19 cellular contexts compared by ENCODE assay signal in the genomic region with DNA sequence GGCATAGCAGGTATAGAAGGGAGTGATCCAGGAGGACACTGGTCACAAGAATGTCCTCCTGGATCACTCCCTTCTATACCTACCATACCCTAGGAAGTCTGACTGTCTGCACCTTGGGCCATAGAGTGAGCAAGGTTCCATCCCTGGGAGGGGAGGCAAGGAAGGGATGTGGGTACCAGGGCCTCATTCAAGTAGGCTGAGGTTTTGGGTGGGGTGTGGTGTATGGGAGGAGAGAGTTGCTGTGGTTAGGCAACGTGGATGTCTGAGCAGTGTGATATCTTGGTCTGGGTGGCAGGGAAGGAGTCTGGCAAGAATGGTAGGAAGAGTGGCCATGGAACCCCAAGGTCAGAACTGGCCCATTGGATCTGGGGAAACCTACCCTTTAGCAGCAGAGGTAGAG. TPM values are rescaled to one million over a fixed set of nuclear protein-coding genes. Genes with fewer than 3 reads are reported as not detected.
DNase-seq lines count a peak whose midpoint lies in the region; ATAC-seq lines count a peak whose summit lies in the region.
"Had no signal": no experiment of that assay in that cellular context is flagged by ENCODE, and none has a peak within 500 bp of the region (broad histone marks: within the 10 kb centered on the region; RNA-seq: fewer than 3 reads in every experiment).

No MANE protein-coding gene starts in this region.

- no peak overlapping the region for H3K4me3 Mint-ChIP-seq in activated CD4-positive, alpha-beta T cell treated with anti-CD3 and anti-CD28 coated beads for 36 hours
- no peak overlapping the region for H3K4me3 Mint-ChIP-seq in stimulated activated effector memory CD8-positive, alpha-beta T cell treated with anti-CD3 and anti-CD28 coated beads, Interleukin-12 subunit alpha, Interleukin-12 subunit beta, amount 100 ng/mL, for 72 hours
- H3K4me3 Mint-ChIP-seq: nephron progenitor cell had no signal

- no peaks in the 10 kb centered on the region for H3K27me3 Mint-ChIP-seq in activated CD4-positive, alpha-beta T cell treated with anti-CD3 and anti-CD28 coated beads for 36 hours

- intact Hi-C loops in activated CD4-positive, alpha-beta T cell treated with anti-CD3 and anti-CD28 coated beads for 36 hours (cut with DNase I, micrococcal nuclease) = no loop called here

- CTCF ChIA-PET in activated CD4-positive, alpha-beta T cell treated with anti-CD3 and anti-CD28 coated beads for 36 hours (lab: Charles Lee) = interaction anchor here (0.9 kb wide), 1 partner anchor 8 kb away, joined by 3 read pairs; no protein-coding TSS in a partner anchor

- peaks cover 81% of the 10 kb centered on the region for H3K4me1 Mint-ChIP-seq in activated CD4-positive, alpha-beta T cell treated with anti-CD3 and anti-CD28 coated beads for 36 hours
- H3K4me1 Mint-ChIP-seq in stimulated activated effector memory CD8-positive, alpha-beta T cell treated with anti-CD3 and anti-CD28 coated beads, Interleukin-12 subunit alpha, Interleukin-12 subunit beta, amount 100 ng/mL, for 72 hours = peaks cover 41% of the 10 kb centered on the region

- H3K9me3 Mint-ChIP-seq in activated CD4-positive, alpha-beta T cell treated with anti-CD3 and anti-CD28 coated beads for 36 hours (ENCODE audit: low read depth) = no peaks in the 10 kb centered on the region
- H3K9me3 Mint-ChIP-seq in stimulated activated effector memory CD8-positive, alpha-beta T cell treated with anti-CD3 and anti-CD28 coated beads, Interleukin-12 subunit alpha, Interleukin-12 subunit beta, amount 100 ng/mL, for 72 hours = no peaks in the 10 kb centered on the region
- H3K9me3 Mint-ChIP-seq: nephron progenitor cell had no signal

- POLR2A ChIA-PET in activated CD4-positive, alpha-beta T cell treated with anti-CD3 and anti-CD28 coated beads for 36 hours (lab: Charles Lee) = no interaction called here

- no peaks in the 10 kb centered on the region for H3K36me3 Mint-ChIP-seq in activated CD4-positive, alpha-beta T cell treated with anti-CD3 and anti-CD28 coated beads for 36 hours (ENCODE audit: low read depth)
- no peaks in the 10 kb centered on the region for H3K36me3 Mint-ChIP-seq in stimulated activated effector memory CD8-positive, alpha-beta T cell treated with anti-CD3 and anti-CD28 coated beads, Interleukin-12 subunit alpha, Interleukin-12 subunit beta, amount 100 ng/mL, for 72 hours

- peak; percentile 36 for DNase-seq in activated CD4-positive, alpha-beta T cell treated with anti-CD3 and anti-CD28 coated beads for 36 hours
- DNase-seq in activated CD4-positive, alpha-beta T cell treated with anti-CD3 and anti-CD28 coated beads, Interleukin-2, amount 50 U/mL, for 1 hour = no peak
- DNase-seq in activated effector memory CD4-positive, alpha-beta T cell treated with anti-CD3 and anti-CD28 coated beads, Interleukin-2, amount 50 U/mL, for 16 hours = peak; percentile 70
- no peak for DNase-seq in stimulated activated effector memory CD8-positive, alpha-beta T cell treated with anti-CD3 and anti-CD28 coated beads, Interleukin-12 subunit alpha, Interleukin-12 subunit beta, amount 100 ng/mL, for 72 hours (ENCODE audit: low spot score in 2 of 2)
- no peak for DNase-seq in activated gamma-delta T cell treated with Interleukin-2 at 50 U/mL for 16 hours
- DNase-seq in NCI-H774 (lab: John Stamatoyannopoulos, UW) = no peak
- DNase-seq: 8988T, COR-L47, MG63, NCI-H2107, nephron progenitor cell, OCI-M1, sigmoid colon, T-helper 9 cell had no signal

- ATAC-seq in activated CD4-positive, alpha-beta T cell treated with anti-CD3 and anti-CD28 coated beads for 36 hours = peak; percentile 83
- peak; percentile 40 for ATAC-seq in HG03460 (IDR thresholded peaks at IDR 0.05; ENCODE audit: unreplicated experiment)
- ATAC-seq in stimulated activated effector memory CD8-positive, alpha-beta T cell treated with anti-CD3 and anti-CD28 coated beads, Interleukin-12 subunit alpha, Interleukin-12 subunit beta, amount 100 ng/mL, for 72 hours = peak; percentile 80
- no peak for ATAC-seq in HG02798 (IDR thresholded peaks at IDR 0.05; ENCODE audit: poor library complexity, unreplicated experiment)
- ATAC-seq: left lobe of liver had no signal

- peak overlapping the region; percentile 69 for H3K27ac Mint-ChIP-seq in activated CD4-positive, alpha-beta T cell treated with anti-CD3 and anti-CD28 coated beads for 36 hours
- no peak overlapping the region for H3K27ac Mint-ChIP-seq in stimulated activated effector memory CD8-positive, alpha-beta T cell treated with anti-CD3 and anti-CD28 coated beads, Interleukin-12 subunit alpha, Interleukin-12 subunit beta, amount 100 ng/mL, for 72 hours

RNA-seq across cellular contexts. Expression of a gene that starts 13.2 kb away (rescaled TPM):
- total RNA-seq in activated CD4-positive, alpha-beta T cell treated with anti-CD3 and anti-CD28 coated beads for 36 hours = 10 to 100 TPM in 1 of 2 experiments, 1 to 10 TPM in 1; 7.9 to 13.2 TPM

RNA-seq across cellular contexts. Expression of a gene that starts 41.7 kb away (rescaled TPM):
- total RNA-seq in activated CD4-positive, alpha-beta T cell treated with anti-CD3 and anti-CD28 coated beads for 36 hours = not detected
- total RNA-seq: epithelial cell of proximal tubule, HT-29 had no signal

Comparison
In these comparisons a context has a peak if more than half of its experiments do, and no peak if none do; other contexts are left out.
1. DNase-seq: peak in activated CD4-positive, alpha-beta T cell treated with anti-CD3 and anti-CD28 coated beads for 36 hours (single experiment) and activated effector memory CD4-positive, alpha-beta T cell treated with anti-CD3 and anti-CD28 coated beads, Interleukin-2, amount 50 U/mL, for 16 hours (single experiment); none in activated CD4-positive, alpha-beta T cell treated with anti-CD3 and anti-CD28 coated beads, Interleukin-2, amount 50 U/mL, for 1 hour (single experiment), stimulated activated effector memory CD8-positive, alpha-beta T cell treated with anti-CD3 and anti-CD28 coated beads, Interleukin-12 subunit alpha, Interleukin-12 subunit beta, amount 100 ng/mL, for 72 hours (0 of 2), activated gamma-delta T cell treated with Interleukin-2 at 50 U/mL for 16 hours (single experiment) and NCI-H774 (single experiment).